Comparison of ENCODE assay signal across 2 cellular contexts in the genomic region with DNA sequence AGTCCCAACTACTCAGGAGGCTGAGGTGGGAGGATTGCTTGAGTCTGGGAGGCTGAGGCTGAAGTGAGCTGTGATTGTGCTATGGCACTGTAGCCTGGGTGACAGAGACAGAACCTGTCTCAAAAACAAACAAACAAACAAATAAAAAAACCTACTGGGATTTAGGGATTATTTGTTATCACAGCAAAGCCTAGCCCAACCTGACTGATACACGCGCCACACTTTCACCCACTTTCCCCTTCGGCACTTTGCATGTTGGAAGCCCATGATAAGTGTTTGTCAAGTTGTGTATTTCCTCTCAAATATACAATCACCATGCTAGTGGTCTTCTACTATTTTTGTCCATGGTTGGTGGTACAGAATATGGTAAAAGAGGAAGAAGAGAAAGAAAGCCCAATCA.
TF ChIP-seq lines count a peak whose summit lies in the region.

No MANE protein-coding gene starts in this region.

TF ChIP-seq in HepG2, 621 proteins besides CTCF, POLR2A, EP300 and RAD21:
- peak; percentile 86 for TF ChIP-seq ZNF12 (CRISPR knock-in tag; IDR thresholded peaks at IDR 0.05)
- TF ChIP-seq, protein P1, sequence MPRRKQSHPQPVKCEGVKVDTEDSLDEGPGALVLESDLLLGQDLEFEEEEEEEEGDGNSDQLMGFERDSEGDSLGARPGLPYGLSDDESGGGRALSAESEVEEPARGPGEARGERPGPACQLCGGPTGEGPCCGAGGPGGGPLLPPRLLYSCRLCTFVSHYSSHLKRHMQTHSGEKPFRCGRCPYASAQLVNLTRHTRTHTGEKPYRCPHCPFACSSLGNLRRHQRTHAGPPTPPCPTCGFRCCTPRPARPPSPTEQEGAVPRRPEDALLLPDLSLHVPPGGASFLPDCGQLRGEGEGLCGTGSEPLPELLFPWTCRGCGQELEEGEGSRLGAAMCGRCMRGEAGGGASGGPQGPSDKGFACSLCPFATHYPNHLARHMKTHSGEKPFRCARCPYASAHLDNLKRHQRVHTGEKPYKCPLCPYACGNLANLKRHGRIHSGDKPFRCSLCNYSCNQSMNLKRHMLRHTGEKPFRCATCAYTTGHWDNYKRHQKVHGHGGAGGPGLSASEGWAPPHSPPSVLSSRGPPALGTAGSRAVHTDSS (CRISPR knock-in tag; conservative IDR thresholded peaks at IDR 0.05): no peak

TF ChIP-seq in K562, 482 proteins besides CTCF, POLR2A, EP300 and RAD21:
- TF ChIP-seq ZNF12 (CRISPR knock-in tag; IDR thresholded peaks at IDR 0.05): peak; percentile 89
- TF ChIP-seq, protein P2, sequence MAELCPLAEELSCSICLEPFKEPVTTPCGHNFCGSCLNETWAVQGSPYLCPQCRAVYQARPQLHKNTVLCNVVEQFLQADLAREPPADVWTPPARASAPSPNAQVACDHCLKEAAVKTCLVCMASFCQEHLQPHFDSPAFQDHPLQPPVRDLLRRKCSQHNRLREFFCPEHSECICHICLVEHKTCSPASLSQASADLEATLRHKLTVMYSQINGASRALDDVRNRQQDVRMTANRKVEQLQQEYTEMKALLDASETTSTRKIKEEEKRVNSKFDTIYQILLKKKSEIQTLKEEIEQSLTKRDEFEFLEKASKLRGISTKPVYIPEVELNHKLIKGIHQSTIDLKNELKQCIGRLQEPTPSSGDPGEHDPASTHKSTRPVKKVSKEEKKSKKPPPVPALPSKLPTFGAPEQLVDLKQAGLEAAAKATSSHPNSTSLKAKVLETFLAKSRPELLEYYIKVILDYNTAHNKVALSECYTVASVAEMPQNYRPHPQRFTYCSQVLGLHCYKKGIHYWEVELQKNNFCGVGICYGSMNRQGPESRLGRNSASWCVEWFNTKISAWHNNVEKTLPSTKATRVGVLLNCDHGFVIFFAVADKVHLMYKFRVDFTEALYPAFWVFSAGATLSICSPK (IDR thresholded peaks at IDR 0.05; ENCODE audit: borderline replicate concordance): no peak
